8 cellular contexts compared by ENCODE assay signal in the genomic region with DNA sequence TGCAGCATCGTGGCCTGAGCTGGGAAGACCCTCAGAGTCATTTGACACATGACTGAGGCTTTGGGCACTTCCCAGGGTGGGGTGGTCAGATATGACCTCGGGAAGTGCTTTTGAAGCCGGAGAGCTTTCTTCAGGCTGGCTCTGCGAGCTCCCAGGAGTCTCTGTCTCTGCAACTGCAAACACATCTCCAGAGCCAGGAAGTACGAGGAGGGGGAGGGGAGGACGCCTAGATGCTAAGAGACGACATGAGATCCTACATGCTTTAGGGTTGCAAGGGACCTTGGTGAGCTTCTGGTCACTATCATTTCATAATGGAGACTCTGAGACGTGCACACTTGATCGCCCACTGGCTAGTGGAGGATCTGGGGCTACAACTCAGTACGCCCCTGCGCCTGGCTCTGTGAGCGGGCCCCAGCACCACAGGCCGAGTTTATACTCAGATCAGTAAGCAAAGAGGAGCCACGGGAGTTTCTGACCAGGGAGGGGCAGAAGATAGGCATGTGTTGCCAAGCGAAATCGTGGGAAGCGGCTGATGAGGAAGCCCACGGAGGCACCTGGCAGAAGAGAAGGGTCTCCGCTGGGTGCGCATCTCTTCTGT.
DNase-seq lines count a peak whose midpoint lies in the region; ATAC-seq and TF ChIP-seq lines count a peak whose summit lies in the region.

No MANE protein-coding gene starts in this region.

- ATAC-seq in central memory CD8-positive, alpha-beta T cell (replicated peaks; ENCODE audit: extremely low read depth, poor library complexity, severe bottlenecking) = no peak
- ATAC-seq in GM19328 (IDR thresholded peaks at IDR 0.05; ENCODE audit: unreplicated experiment) (no peak), HG03469 (IDR thresholded peaks at IDR 0.05; ENCODE audit: unreplicated experiment) (no peak)

- H3K36me3 ChIP-seq in MM.1S (replicated peaks; ENCODE audit: insufficient read depth, low read length) = no peaks in the 10 kb centered on the region

- peak overlapping the region; percentile 57; the same call in 1 of the 2 replicates for H3K4me2 ChIP-seq in MM.1S (ENCODE audit: low read depth, low read length)

- no peaks in the 10 kb centered on the region for H3K36me3 Mint-ChIP-seq in central memory CD8-positive, alpha-beta T cell (ENCODE audit: insufficient read depth)
- no peaks in the 10 kb centered on the region for H3K36me3 Mint-ChIP-seq in nephron progenitor cell (ENCODE audit: low read depth)

- H3K9me3 Mint-ChIP-seq in central memory CD8-positive, alpha-beta T cell = no peaks in the 10 kb centered on the region
- no peaks in the 10 kb centered on the region for H3K9me3 Mint-ChIP-seq in nephron progenitor cell

- no peaks in the 10 kb centered on the region for H4K20me1 ChIP-seq in MM.1S (ENCODE audit: insufficient read depth, low read length)

- H3K27me3 Mint-ChIP-seq in central memory CD8-positive, alpha-beta T cell = peaks cover 47% of the 10 kb centered on the region
- peaks cover 47% of the 10 kb centered on the region for H3K27me3 Mint-ChIP-seq in nephron progenitor cell (ENCODE audit: low read depth, poor library complexity)

- CTCF ChIA-PET in GM10248 (lab: Yijun Ruan, JAX) = interaction anchor here (0.6 to 6.1 kb wide), 37 partner anchors 10 to 406 kb away, joined by 3 to 106 read pairs (median 4); no protein-coding TSS in a partner anchor

- no peaks in the 10 kb centered on the region for H3K9me3 ChIP-seq in MM.1S (replicated peaks; ENCODE audit: insufficient read depth, low read length)

- H3K27me3 ChIP-seq in MM.1S (replicated peaks; ENCODE audit: insufficient read depth, low read length) = peaks cover 8% of the 10 kb centered on the region

- no peak overlapping the region for H3K27ac ChIP-seq in MM.1S (ENCODE audit: low read length)

- H3F3A ChIP-seq in MM.1S (ENCODE audit: insufficient read depth, low read length) = peaks cover 8% of the 10 kb centered on the region

- peaks cover 3% of the 10 kb centered on the region for H3K4me1 Mint-ChIP-seq in central memory CD8-positive, alpha-beta T cell
- peaks cover 43% of the 10 kb centered on the region for H3K4me1 Mint-ChIP-seq in nephron progenitor cell

- H3K9ac ChIP-seq in MM.1S (ENCODE audit: low read length) = no peak overlapping the region

- peaks cover 18% of the 10 kb centered on the region for H3K4me1 ChIP-seq in MM.1S (ENCODE audit: low read length)

- H3K9me2 ChIP-seq in MM.1S (replicated peaks; ENCODE audit: insufficient read depth, low read length) = no peaks in the 10 kb centered on the region

- H3K4me3 Mint-ChIP-seq in central memory CD8-positive, alpha-beta T cell = peak overlapping the region; percentile 71
- peak overlapping the region; percentile 84 for H3K4me3 Mint-ChIP-seq in nephron progenitor cell

- peak; percentile 6 for DNase-seq in DMS53 treated with DMSO at 0.1 percent for 48 hours (lab: John Stamatoyannopoulos, UW; ENCODE audit: unreplicated experiment)
- DNase-seq in MM.1S = no peak
- DNase-seq in central memory CD8-positive, alpha-beta T cell (ENCODE audit: low spot score in 2 of 2) = no peak
- no peak for DNase-seq in nephron progenitor cell
- no peak for DNase-seq in stimulated activated naive CD4-positive, alpha-beta T cell treated with Interleukin-2 at 50 U/mL for 16 hours (lab: John Stamatoyannopoulos, UW)
- DNase-seq in GM10248 (ENCODE audit: extremely low spot score) = no peak

- TF ChIP-seq CTCF in MM.1S (IDR thresholded peaks at IDR 0.05; ENCODE audit: low read length) (no peak), nephron progenitor cell (IDR thresholded peaks at IDR 0.05) (no peak), GM10248 (IDR thresholded peaks at IDR 0.05; ENCODE audit: control extremely low read depth, extremely low read depth, low read depth, missing control alignments) (no peak)

- POLR2A ChIA-PET in GM10248 (lab: Yijun Ruan, JAX) = no interaction called here

- H3K27ac Mint-ChIP-seq in central memory CD8-positive, alpha-beta T cell (ENCODE audit: low read depth) = no peak overlapping the region
- H3K27ac Mint-ChIP-seq in nephron progenitor cell = no peak overlapping the region

- H3K4me3 ChIP-seq in MM.1S (ENCODE audit: low read length) = no peak overlapping the region

- no peaks in the 10 kb centered on the region for H3K79me2 ChIP-seq in MM.1S (ENCODE audit: low read length)

- H2AFZ ChIP-seq in MM.1S (ENCODE audit: low read length) = 0 out of 2 replicates have a peak overlapping the region, but pooled peaks have one; percentile 23
